ENCODE assay signal across 26 cellular contexts in genomic region chr16:89637379-89637778, GRCh38. TPM values are rescaled to one million over a fixed set of nuclear protein-coding genes. Genes with fewer than 3 reads are reported as not detected.
"Had no signal": no experiment of that assay in that cellular context is flagged by ENCODE, and none has a peak within 500 bp of the region (broad histone marks: within the 10 kb centered on the region; RNA-seq: fewer than 3 reads in every experiment).

No MANE protein-coding gene starts in this region.

- H3K36me3 Mint-ChIP-seq: natural killer cell had no signal

- DNase-seq: activated CD4-positive, alpha-beta T cell treated with anti-CD3 and anti-CD28 coated beads, Interleukin-2, amount 50 U/mL, for 1 hour; activated CD8-positive, alpha-beta memory T cell treated with anti-CD3 and anti-CD28 coated beads, Interleukin-2, amount 50 U/mL, for 4 hours; activated effector memory CD4-positive, alpha-beta T cell treated with anti-CD3 and anti-CD28 coated beads, Interleukin-2, amount 50 U/mL, for 16 hours; activated naive CD4-positive, alpha-beta T cell treated with anti-CD3 and anti-CD28 coated beads, Interleukin-2, amount 50 U/mL, for 16 hours; activated T-cell treated with anti-CD3 and anti-CD28 coated beads, Interleukin-2, amount 50 U/mL, for 48 hours; aorta; brain microvascular endothelial cell; erythroblast; foreskin melanocyte; hypothalamus; islet precursor cell; left colon; lower lobe of right lung; natural killer cell; nucleus accumbens; posterior cingulate gyrus; stimulated activated naive CD8-positive, alpha-beta T cell treated with anti-CD3 and anti-CD28 coated beads, Interleukin-15, Interleukin-2, amounts not matched to agents 100 U/mL and 50 U/mL, for 24 hours; substantia nigra; tibial artery had no signal

- H3K9me3 ChIP-seq: lower lobe of right lung, right atrium auricular region, tibial artery had no signal

- H3K4me3 ChIP-seq: coronary artery, lower lobe of right lung, right atrium auricular region, tibial artery had no signal

- H3K27ac Mint-ChIP-seq: natural killer cell; T-helper 1 cell treated with Interleukin-12 subunit alpha and Interleukin-12 subunit beta and Interleukin-4 antibody, amounts not matched to agents 30 μg/mL and 1 μg/mL, for 36 hours had no signal

- H3K4me3 Mint-ChIP-seq: central memory CD8-positive, alpha-beta T cell; natural killer cell; T-helper 1 cell treated with Interleukin-12 subunit alpha and Interleukin-12 subunit beta and Interleukin-4 antibody, amounts not matched to agents 30 μg/mL and 1 μg/mL, for 36 hours had no signal

- H3K36me3 ChIP-seq: brain microvascular endothelial cell, lower lobe of right lung, right atrium auricular region, tibial artery had no signal

- H3K9me3 Mint-ChIP-seq: central memory CD8-positive, alpha-beta T cell; natural killer cell; T-helper 1 cell treated with Interleukin-12 subunit alpha and Interleukin-12 subunit beta and Interleukin-4 antibody, amounts not matched to agents 30 μg/mL and 1 μg/mL, for 36 hours had no signal

- H3K27me3 Mint-ChIP-seq: central memory CD8-positive, alpha-beta T cell had no signal

- H3K27me3 ChIP-seq: brain microvascular endothelial cell, right atrium auricular region had no signal

- ATAC-seq: activated CD4-positive, CD25-positive, alpha-beta regulatory T cell treated with anti-CD3 and anti-CD28 coated beads, Interleukin-2, amount 50 U/mL, for 24 hours; left colon; lower lobe of right lung; natural killer cell; stimulated activated naive CD8-positive, alpha-beta T cell treated with anti-CD3 and anti-CD28 coated beads, Interleukin-15, Interleukin-2, amounts not matched to agents 100 U/mL and 50 U/mL, for 24 hours had no signal

- FAIRE-seq: endometrium had no signal

- H3K27ac ChIP-seq: brain microvascular endothelial cell, coronary artery, lower lobe of right lung, right atrium auricular region, tibial artery had no signal

RNA-seq across cellular contexts. Expression of gene DPEP1, which starts 23.9 kb away (rescaled TPM):
- total RNA-seq: aorta, natural killer cell, skeletal muscle tissue had no signal
